1 cellular context compared by ENCODE assay signal in genomic region chr12:6267007-6267721, GRCh38.
TF ChIP-seq lines count a peak whose summit lies in the region.

No MANE protein-coding gene starts in this region.

TF ChIP-seq in H1, 55 proteins besides CTCF, POLR2A, EP300 and RAD21:
- no peak for TF ChIP-seq MAX (IDR thresholded peaks at IDR 0.05)
